8 cellular contexts compared by ENCODE assay signal in genomic region chr11:86740628-86741488, GRCh38. TPM values are rescaled to one million over a fixed set of nuclear protein-coding genes. Genes with fewer than 3 reads are reported as not detected.
DNase-seq lines count a peak whose midpoint lies in the region; ATAC-seq and TF ChIP-seq lines count a peak whose summit lies in the region.

No MANE protein-coding gene starts in this region.

- DNase-seq in Right ventricle myocardium inferior (ENCODE audit: missing footprints) (no peak), cardiac septum (ENCODE audit: low spot score) (no peak), SW480 (ENCODE audit: low spot score) (peak; percentile 92), fibroblast of villous mesenchyme (ENCODE audit: low read depth) (peak; percentile 95), omental fat pad (ENCODE audit: low spot score) (no peak)
- DNase-seq in activated CD8-positive, alpha-beta memory T cell treated with anti-CD3 and anti-CD28 coated beads, Interleukin-2, amount 50 U/mL, for 4 hours: no peak

- no peak overlapping the region for H3K4me3 ChIP-seq in fibroblast of villous mesenchyme (ENCODE audit: low read depth, low read length)

- intact Hi-C loops in Right ventricle myocardium inferior (cut with DNase I) (no loop called here), cardiac septum (cut with DNase I) (loop anchor here (5.0 kb wide), 4 partner anchors 109 to 284 kb away; no protein-coding TSS in a partner anchor)

- peak; percentile 75 for ATAC-seq in Right ventricle myocardium inferior
- ATAC-seq in omental fat pad (ENCODE audit: low FRiP score): peak; percentile 91
- no peak for ATAC-seq in GM21737 (IDR thresholded peaks at IDR 0.05; ENCODE audit: unreplicated experiment)
- no peak for ATAC-seq in GM19023 (IDR thresholded peaks at IDR 0.05; ENCODE audit: unreplicated experiment)

- no peak for TF ChIP-seq CTCF in fibroblast of villous mesenchyme (IDR thresholded peaks at IDR 0.05; ENCODE audit: insufficient read depth, low read depth, low read length)
- TF ChIP-seq CTCF in omental fat pad (IDR thresholded peaks at IDR 0.05): no peak

RNA-seq across cellular contexts. Expression of gene PRSS23, which starts 59.5 kb away (rescaled TPM):
- total RNA-seq in Right ventricle myocardium inferior (7.2 TPM), cardiac septum (20.7 TPM), fibroblast of villous mesenchyme (131 and 136 TPM in 2 replicates), omental fat pad (10 to 100 TPM; 35.9 to 66.2 (median 50.3) TPM)

Comparison
In these comparisons a context has a peak if more than half of its experiments do, and no peak if none do; other contexts are left out.
1. ATAC-seq: peak in Right ventricle myocardium inferior (single experiment) and omental fat pad (single experiment); none in GM21737 (single experiment) and GM19023 (single experiment).
2. DNase-seq: peak in SW480 (single experiment) and fibroblast of villous mesenchyme (single experiment); none in Right ventricle myocardium inferior (single experiment), cardiac septum (single experiment), omental fat pad (single experiment) and activated CD8-positive, alpha-beta memory T cell treated with anti-CD3 and anti-CD28 coated beads, Interleukin-2, amount 50 U/mL, for 4 hours (single experiment).